ENCODE assay signal across 1 cellular context in genomic region chr4:17614416-17615299, GRCh38.
TF ChIP-seq lines count a peak whose summit lies in the region.

Gene MED28, plus strand, starts transcription at chr4:17614641. Its CDS starts 14 bp downstream, at chr4:17614655.

TF ChIP-seq in HEK293, 187 proteins besides CTCF, POLR2A, EP300 and RAD21 (continued from another document):
- TF ChIP-seq PRDM10 (tag by site-specific recombination; IDR thresholded peaks at IDR 0.05) = peak; percentile 46; the same call in 1 of the 2 replicates
- 0 out of 2 replicates have a peak, but pooled peaks have one; percentile 29 for TF ChIP-seq YY2 (tag by site-specific recombination; IDR thresholded peaks at IDR 0.05)
- peak; percentile 18 for TF ChIP-seq ZBTB26 (tag by site-specific recombination; optimal IDR thresholded peaks at IDR 0.05)
- peak; percentile 36; the same call in 1 of the 2 replicates for TF ChIP-seq EGR2 (tag by site-specific recombination; IDR thresholded peaks at IDR 0.05; ENCODE audit: low read depth)
- TF ChIP-seq WT1 (tag by site-specific recombination; IDR thresholded peaks at IDR 0.05) = peak; percentile 56; the same call in 1 of the 2 replicates
- TF ChIP-seq ZNF791 (tag by site-specific recombination; IDR thresholded peaks at IDR 0.05) = no peak
- peak; percentile 76 for TF ChIP-seq YY1 (tag by site-specific recombination; IDR thresholded peaks at IDR 0.05)
- no peak for TF ChIP-seq ZNF768 (tag by site-specific recombination; IDR thresholded peaks at IDR 0.05)
- TF ChIP-seq TSHZ1 (tag by site-specific recombination; IDR thresholded peaks at IDR 0.05; ENCODE audit: borderline replicate concordance) = no peak
- no peak for TF ChIP-seq ZNF202 (tag by site-specific recombination; IDR thresholded peaks at IDR 0.05; ENCODE audit: borderline replicate concordance)
- TF ChIP-seq ZNF555 (tag by site-specific recombination; conservative IDR thresholded peaks at IDR 0.05) = no peak
- 0 out of 2 replicates have a peak, but pooled peaks have one; percentile 21 for TF ChIP-seq ZBTB48 (tag by site-specific recombination; IDR thresholded peaks at IDR 0.05)
- no peak for TF ChIP-seq MZF1 (tag by site-specific recombination; IDR thresholded peaks at IDR 0.05; ENCODE audit: borderline replicate concordance)
- TF ChIP-seq ZNF701 (tag by site-specific recombination; IDR thresholded peaks at IDR 0.05) = no peak
- TF ChIP-seq ZNF26 (tag by site-specific recombination; IDR thresholded peaks at IDR 0.05) = no peak
- TF ChIP-seq ZNF10 (tag by site-specific recombination; IDR thresholded peaks at IDR 0.05) = no peak
- TF ChIP-seq ZNF366 (tag by site-specific recombination; conservative IDR thresholded peaks at IDR 0.05) = peak; percentile 48
- TF ChIP-seq GLIS1 (tag by site-specific recombination; IDR thresholded peaks at IDR 0.05) = peak; percentile 35
- no peak for TF ChIP-seq ZNF362 (tag by site-specific recombination; IDR thresholded peaks at IDR 0.05)
- TF ChIP-seq ZNF292 (tag by site-specific recombination; IDR thresholded peaks at IDR 0.05; ENCODE audit: borderline replicate concordance, low read depth) = no peak
- no peak for TF ChIP-seq REST (tag by site-specific recombination; IDR thresholded peaks at IDR 0.05)
- TF ChIP-seq ZNF174 (tag by site-specific recombination; IDR thresholded peaks at IDR 0.05) = no peak
- no peak for TF ChIP-seq ZSCAN18 (tag by site-specific recombination; IDR thresholded peaks at IDR 0.05)
- no peak for TF ChIP-seq ZNF133 (tag by site-specific recombination; IDR thresholded peaks at IDR 0.05)
- TF ChIP-seq ZBTB20 (tag by site-specific recombination; IDR thresholded peaks at IDR 0.05) = peak; percentile 99
- peak; percentile 71; the same call in 1 of the 2 replicates for TF ChIP-seq ZNF24 (tag by site-specific recombination; IDR thresholded peaks at IDR 0.05)
- TF ChIP-seq GLI2 (tag by site-specific recombination; IDR thresholded peaks at IDR 0.05; ENCODE audit: borderline replicate concordance, low read depth) = no peak
- no peak for TF ChIP-seq ZNF214 (tag by site-specific recombination; IDR thresholded peaks at IDR 0.05; ENCODE audit: borderline replicate concordance)
- no peak for TF ChIP-seq ZNF449 (tag by site-specific recombination; IDR thresholded peaks at IDR 0.05)
- peak; percentile 59 for TF ChIP-seq ZFHX2 (tag by site-specific recombination; conservative IDR thresholded peaks at IDR 0.05)
- TF ChIP-seq ZBTB17 (tag by site-specific recombination; IDR thresholded peaks at IDR 0.05) = peak; percentile 46; the same call in 1 of the 2 replicates
- no peak for TF ChIP-seq OVOL3 (tag by site-specific recombination; IDR thresholded peaks at IDR 0.05)
- TF ChIP-seq TCF7L2 (IDR thresholded peaks at IDR 0.05; ENCODE audit: borderline replicate concordance, low read depth, low read length) = no peak
- no peak for TF ChIP-seq ZNF211 (tag by site-specific recombination; IDR thresholded peaks at IDR 0.05; ENCODE audit: low read depth)
- peak; percentile 43 for TF ChIP-seq SP3 (tag by site-specific recombination; IDR thresholded peaks at IDR 0.05)
- TF ChIP-seq GLIS2 (tag by site-specific recombination; IDR thresholded peaks at IDR 0.05) = peak; percentile 59
- TF ChIP-seq SP7 (tag by site-specific recombination; IDR thresholded peaks at IDR 0.05) = 0 out of 2 replicates have a peak, but pooled peaks have one; percentile 28
